In the genomic region with DNA sequence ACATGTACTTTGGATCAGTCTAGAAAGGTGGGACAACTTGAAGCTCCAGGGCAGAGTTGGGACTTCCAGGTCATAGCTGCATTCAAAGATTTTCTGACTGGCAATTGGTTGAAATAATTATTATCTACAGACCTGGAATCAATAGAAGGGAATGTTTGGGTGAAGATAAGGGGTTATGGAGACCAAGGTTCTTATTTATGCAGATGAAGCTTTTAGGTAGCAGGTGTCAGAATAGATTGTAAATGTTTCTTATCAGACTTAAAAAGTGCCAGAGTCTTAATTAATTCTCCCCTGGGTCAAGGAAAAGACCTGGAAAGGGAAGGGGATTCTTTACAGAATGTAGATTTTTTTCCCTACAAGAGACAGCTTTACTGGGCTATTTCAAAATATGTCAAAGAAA, we compare ENCODE assay signal across 21 cellular contexts. TPM values are rescaled to one million over a fixed set of nuclear protein-coding genes. Genes with fewer than 3 reads are reported as not detected.
DNase-seq lines count a peak whose midpoint lies in the region; ATAC-seq and TF ChIP-seq lines count a peak whose summit lies in the region.
"Had no signal": no experiment of that assay in that cellular context is flagged by ENCODE, and none has a peak within 500 bp of the region (broad histone marks: within the 10 kb centered on the region; RNA-seq: fewer than 3 reads in every experiment).

No MANE protein-coding gene starts in this region.

- no peaks in the 10 kb centered on the region for H3K9me3 ChIP-seq in CD4-positive, alpha-beta T cell (ENCODE audit: control insufficient read depth, low read length)
- no peaks in the 10 kb centered on the region; the same call in 1 of the 2 replicates for H3K9me3 ChIP-seq in PC-9 (ENCODE audit: insufficient read depth, low read depth)
- H3K9me3 ChIP-seq: A549, BE2C, HAP-1 had no signal

- no peak for ATAC-seq in CD4-positive, alpha-beta T cell (ENCODE audit: poor library complexity)
- no peak for ATAC-seq in stimulated activated naive B cell treated with anti-CD40 and anti-IgM and Interleukin-4, amounts not matched to agents 10 μg/mL and 1 μg/mL and 100 μg/mL, for 72 hours (replicated peaks)
- ATAC-seq: A549 had no signal

- POLR2A ChIA-PET in CD4-positive, alpha-beta T cell (lab: Charles Lee), result interaction anchor here (1.0 kb wide), 1 partner anchor 20 kb away, joined by 4 read pairs; a partner anchor contains a TSS
- POLR2A ChIA-PET in PC-9 (lab: Charles Lee; ENCODE audit: unreplicated experiment), result no interaction called here

- peaks cover 29% of the 10 kb centered on the region for H3K79me2 ChIP-seq in PC-9 (ENCODE audit: low read depth)

- no peaks in the 10 kb centered on the region for H3K9me3 Mint-ChIP-seq in CD4-positive, alpha-beta T cell
- H3K9me3 Mint-ChIP-seq in mesothelial cell of epicardium (peaks cover 10% of the 10 kb centered on the region), type B pancreatic cell (peaks cover 5% of the 10 kb centered on the region)
- peaks cover 0 to 7% of the 10 kb centered on the region in 2 donors for H3K9me3 Mint-ChIP-seq in stimulated activated naive B cell treated with anti-CD40 and anti-IgM and Interleukin-4, amounts not matched to agents 10 μg/mL and 1 μg/mL and 100 μg/mL, for 72 hours
- H3K9me3 Mint-ChIP-seq: CD8-positive, alpha-beta memory T cell; HFFc6 had no signal

- H3K27me3 ChIP-seq in CD4-positive, alpha-beta T cell (ENCODE audit: control insufficient read depth, insufficient read depth, low read length), result no peaks in the 10 kb centered on the region
- H3K27me3 ChIP-seq in PC-9 (ENCODE audit: insufficient read depth, low read depth), result no peaks in the 10 kb centered on the region
- H3K27me3 ChIP-seq: BE2C; BLaER1 treated with 17β-estradiol and CSF1 and Interleukin-3, amounts not matched to agents 10 nM and 100 nM had no signal

- DNase-seq in CD4-positive, alpha-beta T cell, result no peak
- DNase-seq in PC-9, result no peak
- DNase-seq in mesothelial cell of epicardium (ENCODE audit: low spot score in 2 of 2, unreplicated experiment in 2 of 2), result no peak
- DNase-seq in type B pancreatic cell (ENCODE audit: extremely low spot score, unreplicated experiment), result no peak
- no peak for DNase-seq in GM10266 (ENCODE audit: extremely low spot score)
- DNase-seq in NCI-H146 (lab: John Stamatoyannopoulos, UW), result no peak
- DNase-seq in stimulated activated naive B cell treated with anti-CD40 and anti-IgM and Interleukin-4, amounts not matched to agents 10 μg/mL and 1 μg/mL and 100 μg/mL, for 72 hours, result no peak
- DNase-seq: 8988T; ACHN; AML-193; BE2C; CD8-positive, alpha-beta memory T cell; DMS 273 treated with DMSO at 0.1 percent for 48 hours; DMS79; EL; GDM1; GOT3; HFFc6 had no signal

- H3K4me2 ChIP-seq in PC-9, result peak overlapping the region; percentile 37; the same call in 1 of the 2 replicates
- H3K4me2 ChIP-seq: A549; BLaER1 treated with 17β-estradiol and CSF1 and Interleukin-3, amounts not matched to agents 10 nM and 100 nM had no signal

- no peaks in the 10 kb centered on the region for H3K9me2 ChIP-seq in PC-9 (ENCODE audit: insufficient read depth)

- no peak overlapping the region for H3K4me3 Mint-ChIP-seq in CD4-positive, alpha-beta T cell
- H3K4me3 Mint-ChIP-seq in mesothelial cell of epicardium, result no peak overlapping the region
- H3K4me3 Mint-ChIP-seq in type B pancreatic cell, result peak overlapping the region; percentile 51
- no peak overlapping the region for H3K4me3 Mint-ChIP-seq in stimulated activated naive B cell treated with anti-CD40 and anti-IgM and Interleukin-4, amounts not matched to agents 10 μg/mL and 1 μg/mL and 100 μg/mL, for 72 hours
- H3K4me3 Mint-ChIP-seq: CD8-positive, alpha-beta memory T cell; HFFc6 had no signal

- no TSS peak for BruUV-seq in PC-9 (replicated peaks; lab: Mats Ljungman, UMichigan)

- TF ChIP-seq CTCF in CD4-positive, alpha-beta T cell (IDR thresholded peaks at IDR 0.05), result no peak
- TF ChIP-seq CTCF in PC-9 (conservative IDR thresholded peaks at IDR 0.05) (no peak), mesothelial cell of epicardium (IDR thresholded peaks at IDR 0.05; ENCODE audit: unreplicated experiment) (no peak), type B pancreatic cell (conservative IDR thresholded peaks at IDR 0.05) (no peak), GM10266 (IDR thresholded peaks at IDR 0.05; ENCODE audit: control insufficient read depth, insufficient read depth, low read depth, missing control alignments) (no peak)

- no peaks in the 10 kb centered on the region for H3K27me3 Mint-ChIP-seq in CD4-positive, alpha-beta T cell
- H3K27me3 Mint-ChIP-seq in mesothelial cell of epicardium (ENCODE audit: low read depth) (no peaks in the 10 kb centered on the region), type B pancreatic cell (no peaks in the 10 kb centered on the region)
- H3K27me3 Mint-ChIP-seq in stimulated activated naive B cell treated with anti-CD40 and anti-IgM and Interleukin-4, amounts not matched to agents 10 μg/mL and 1 μg/mL and 100 μg/mL, for 72 hours, result no peaks in the 10 kb centered on the region

- peaks cover 57% of the 10 kb centered on the region for H3K36me3 Mint-ChIP-seq in CD4-positive, alpha-beta T cell (ENCODE audit: low read depth)
- H3K36me3 Mint-ChIP-seq in mesothelial cell of epicardium (peaks cover 17% of the 10 kb centered on the region), type B pancreatic cell (peaks cover 14% of the 10 kb centered on the region)
- H3K36me3 Mint-ChIP-seq in stimulated activated naive B cell treated with anti-CD40 and anti-IgM and Interleukin-4, amounts not matched to agents 10 μg/mL and 1 μg/mL and 100 μg/mL, for 72 hours, result peaks cover 30 to 47% of the 10 kb centered on the region in 2 donors

- H3K27ac Mint-ChIP-seq in CD4-positive, alpha-beta T cell, result peak overlapping the region; percentile 25
- H3K27ac Mint-ChIP-seq in mesothelial cell of epicardium, result peak overlapping the region; percentile 73
- peak overlapping the region; percentile 86 for H3K27ac Mint-ChIP-seq in type B pancreatic cell
- H3K27ac Mint-ChIP-seq in stimulated activated naive B cell treated with anti-CD40 and anti-IgM and Interleukin-4, amounts not matched to agents 10 μg/mL and 1 μg/mL and 100 μg/mL, for 72 hours, result no peak overlapping the region
- H3K27ac Mint-ChIP-seq: HFFc6 had no signal

- H4K20me1 ChIP-seq in PC-9 (ENCODE audit: insufficient read depth), result no peaks in the 10 kb centered on the region

- H3F3A ChIP-seq in PC-9 (ENCODE audit: insufficient read depth, low read depth), result 0 out of 2 replicates have a peak, but pooled peaks cover 6% of the 10 kb centered on the region

- CTCF ChIA-PET in CD4-positive, alpha-beta T cell (lab: Charles Lee), result interaction anchor here (1.6 kb wide), 1 partner anchor 10 kb away, joined by 4 read pairs; no protein-coding TSS in a partner anchor
- CTCF ChIA-PET in PC-9 (lab: Charles Lee), result no interaction called here

- H3K4me1 Mint-ChIP-seq in CD4-positive, alpha-beta T cell (ENCODE audit: low read depth), result peaks cover 14% of the 10 kb centered on the region
- peaks cover 38% of the 10 kb centered on the region for H3K4me1 Mint-ChIP-seq in mesothelial cell of epicardium
- peaks cover 12% of the 10 kb centered on the region for H3K4me1 Mint-ChIP-seq in type B pancreatic cell (ENCODE audit: unreplicated experiment)
- peaks cover 11 to 15% of the 10 kb centered on the region in 2 donors for H3K4me1 Mint-ChIP-seq in stimulated activated naive B cell treated with anti-CD40 and anti-IgM and Interleukin-4, amounts not matched to agents 10 μg/mL and 1 μg/mL and 100 μg/mL, for 72 hours

- H3K4me3 ChIP-seq in PC-9, result no peak overlapping the region
- H3K4me3 ChIP-seq: A549; BLaER1 treated with 17β-estradiol and CSF1 and Interleukin-3, amounts not matched to agents 10 nM and 100 nM; HAP-1 had no signal

- peaks cover 36% of the 10 kb centered on the region for H3K4me1 ChIP-seq in PC-9 (replicated peaks; ENCODE audit: insufficient read depth)
- H3K4me1 ChIP-seq: A549, BE2C, HAP-1 had no signal

- H2AFZ ChIP-seq in PC-9, result no peak overlapping the region

- H3K36me3 ChIP-seq in PC-9 (ENCODE audit: low read depth), result no peaks in the 10 kb centered on the region
- H3K36me3 ChIP-seq: BE2C, HAP-1 had no signal

- no peak overlapping the region for H3K27ac ChIP-seq in CD4-positive, alpha-beta T cell (ENCODE audit: low read depth, low read length)
- no peak overlapping the region for H3K27ac ChIP-seq in PC-9
- H3K27ac ChIP-seq: A549; BLaER1 treated with 17β-estradiol and CSF1 and Interleukin-3, amounts not matched to agents 10 nM and 100 nM had no signal

- intact Hi-C loops in CD4-positive, alpha-beta T cell (cut with DNase I, micrococcal nuclease), result no loop called here
- intact Hi-C loops in PC-9 (cut with micrococcal nuclease; ENCODE audit: unreplicated experiment), result no loop called here

RNA-seq across cellular contexts. Expression of a gene that starts 19.9 kb away (rescaled TPM):
- total RNA-seq in CD4-positive, alpha-beta T cell, result 10 to 100 TPM; 21.6 to 24.7 TPM
- 20.5 and 21.3 TPM in 2 replicates for total RNA-seq in PC-9 (2021)
- total RNA-seq in mesothelial cell of epicardium, result 22.5 to 23.5 TPM (median 23.3 TPM) in 3 replicates
- 27.3 and 27.6 TPM in 2 replicates for total RNA-seq in type B pancreatic cell (ENCODE audit: low replicate concordance)
